18 cellular contexts compared by ENCODE assay signal in the genomic region with DNA sequence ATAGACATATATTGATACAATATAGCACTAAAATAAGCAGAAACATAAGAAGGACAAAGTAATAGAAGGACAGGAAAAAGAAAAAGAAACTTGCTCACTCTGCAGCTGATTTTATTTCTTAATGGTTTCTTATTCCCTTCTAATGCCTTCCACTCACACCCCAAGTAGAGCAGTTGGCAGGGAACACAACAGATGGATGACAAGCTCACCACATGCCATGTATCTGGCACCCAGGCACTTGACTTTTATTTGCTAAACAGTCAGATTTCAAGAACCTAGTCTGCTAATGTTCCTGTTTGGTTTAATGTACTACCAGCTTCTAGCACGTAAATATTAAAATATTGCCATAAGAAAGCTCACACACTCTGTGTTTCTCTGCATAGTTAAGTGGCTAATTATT.
A peak's percentile ranks its signal among the peaks of the same experiment; 100 is the strongest.
DNase-seq lines count a peak whose midpoint lies in the region; TF ChIP-seq lines count a peak whose summit lies in the region.
"Had no signal": no experiment of that assay in that cellular context is flagged by ENCODE, and none has a peak within 500 bp of the region (broad histone marks: within the 10 kb centered on the region; RNA-seq: fewer than 3 reads in every experiment).

No MANE protein-coding gene starts in this region.

- DNase-seq in DMS 273 (lab: John Stamatoyannopoulos, UW; ENCODE audit: unreplicated experiment) (peak; percentile 95), DMS79 treated with DMSO at 0.1 percent for 48 hours (lab: John Stamatoyannopoulos, UW) (peak; percentile 15), NCI-H446 (lab: John Stamatoyannopoulos, UW) (peak; percentile 76 to 87), glutamatergic neuron (peak; percentile 41), GM19240 (ENCODE audit: insufficient read length, low spot score) (no peak), RKO (ENCODE audit: low spot score) (no peak), suprapubic skin (ENCODE audit: low spot score in 2 of 2) (no peak)
- DNase-seq in central memory CD4-positive, alpha-beta T cell = no peak
- DNase-seq: activated CD4-positive, alpha-beta memory T cell treated with anti-CD3 and anti-CD28 coated beads for 36 hours; activated CD4-positive, CD25-positive, alpha-beta regulatory T cell; activated gamma-delta T cell; activated T-cell treated with anti-CD3 and anti-CD28 coated beads for 4 hours; CD4-positive, alpha-beta T cell; retina; RPMI8226; T-helper 9 cell had no signal

- H3K27ac Mint-ChIP-seq in glutamatergic neuron (ENCODE audit: unreplicated experiment) = peak overlapping the region; percentile 95
- H3K27ac Mint-ChIP-seq: activated CD4-positive, alpha-beta memory T cell treated with anti-CD3 and anti-CD28 coated beads for 36 hours; CD4-positive, alpha-beta T cell; type B pancreatic cell had no signal

- H3K27ac ChIP-seq in suprapubic skin = no peak overlapping the region
- H3K27ac ChIP-seq: HL-60 had no signal

- no peaks in the 10 kb centered on the region for H3K36me3 ChIP-seq in suprapubic skin

- peaks cover 5% of the 10 kb centered on the region for H3K9me3 Mint-ChIP-seq in glutamatergic neuron (ENCODE audit: unreplicated experiment)
- H3K9me3 Mint-ChIP-seq: activated CD4-positive, alpha-beta memory T cell treated with anti-CD3 and anti-CD28 coated beads for 36 hours; CD4-positive, alpha-beta T cell; type B pancreatic cell had no signal

- H3K27me3 ChIP-seq in suprapubic skin = no peaks in the 10 kb centered on the region

- H3K27me3 Mint-ChIP-seq in glutamatergic neuron (ENCODE audit: unreplicated experiment) = peaks cover 2% of the 10 kb centered on the region

- peaks cover 41% of the 10 kb centered on the region for H3K4me1 Mint-ChIP-seq in glutamatergic neuron (ENCODE audit: low read depth, unreplicated experiment)

- H3K4me3 Mint-ChIP-seq in glutamatergic neuron (ENCODE audit: unreplicated experiment) = peak overlapping the region; percentile 53
- H3K4me3 Mint-ChIP-seq: activated CD4-positive, alpha-beta memory T cell treated with anti-CD3 and anti-CD28 coated beads for 36 hours; CD4-positive, alpha-beta T cell; type B pancreatic cell had no signal

- TF ChIP-seq CTCF in glutamatergic neuron (IDR thresholded peaks at IDR 0.05; ENCODE audit: partially characterized antibody, unreplicated experiment) (no peak), suprapubic skin (IDR thresholded peaks at IDR 0.05) (no peak)

- H3K4me1 ChIP-seq in suprapubic skin = no peaks in the 10 kb centered on the region

- WGBS in suprapubic skin = 88% methylated on average over 1 of the region's 1 CpG

- no peaks in the 10 kb centered on the region for H3K36me3 Mint-ChIP-seq in glutamatergic neuron (ENCODE audit: unreplicated experiment)
- H3K36me3 Mint-ChIP-seq: activated CD4-positive, alpha-beta memory T cell treated with anti-CD3 and anti-CD28 coated beads for 36 hours; type B pancreatic cell had no signal

- TF ChIP-seq POLR2A in suprapubic skin (IDR thresholded peaks at IDR 0.05) = no peak

- no peaks in the 10 kb centered on the region for H3K9me3 ChIP-seq in suprapubic skin

- H3K4me3 ChIP-seq in suprapubic skin = no peak overlapping the region

- no peak for TF ChIP-seq EP300 in suprapubic skin (IDR thresholded peaks at IDR 0.05)

Comparison
In these comparisons a context has a peak if more than half of its experiments do, and no peak if none do; other contexts are left out.
1. DNase-seq: peak in DMS 273 (single experiment), DMS79 treated with DMSO at 0.1 percent for 48 hours (single experiment), NCI-H446 (2 of 2) and glutamatergic neuron (single experiment); none in GM19240 (single experiment), RKO (single experiment), suprapubic skin (0 of 2) and central memory CD4-positive, alpha-beta T cell (single experiment).